In the genomic region with DNA sequence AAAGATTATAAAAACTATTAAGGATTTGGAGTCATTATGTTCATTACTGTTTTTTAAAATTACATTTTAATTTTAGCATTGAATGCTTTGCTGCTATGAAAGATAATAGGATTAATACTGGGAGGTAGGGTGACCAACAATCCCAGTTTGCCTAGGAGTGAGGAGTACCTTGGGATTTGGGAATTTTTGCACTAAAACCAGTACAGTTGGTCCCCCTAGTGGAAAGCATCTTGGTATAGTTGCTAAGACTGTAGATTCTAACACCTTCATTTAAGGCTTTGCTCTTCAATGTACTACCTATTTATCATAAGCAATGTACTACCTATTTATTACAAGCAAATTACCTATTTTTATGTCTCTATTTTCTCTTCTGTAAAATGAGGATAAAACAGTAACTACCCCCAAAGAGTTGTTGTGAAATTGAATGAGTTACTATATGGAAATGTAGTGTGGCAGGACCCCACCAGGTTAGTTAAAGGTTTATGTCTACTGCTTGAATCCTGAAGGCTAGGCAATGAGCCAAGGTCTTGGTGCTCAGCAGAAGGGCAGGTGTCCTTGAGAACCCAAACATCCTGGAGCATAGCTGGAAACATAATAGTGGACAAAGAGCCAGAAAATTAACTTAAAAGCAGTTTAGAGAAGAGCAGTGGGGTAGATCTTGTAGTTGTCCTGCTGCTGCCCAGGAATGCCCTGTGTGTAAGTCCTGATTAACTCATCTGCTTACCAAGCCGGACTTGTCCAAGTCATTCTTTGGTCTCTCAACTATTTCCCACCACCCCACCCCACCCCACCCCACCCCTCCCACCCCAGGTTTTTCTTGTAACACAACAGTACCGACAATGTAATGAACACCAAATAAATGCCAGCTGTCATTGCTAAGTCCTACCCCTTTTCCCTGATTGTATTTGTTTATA, we compare ENCODE assay signal across 11 cellular contexts. TPM values are rescaled to one million over a fixed set of nuclear protein-coding genes. Genes with fewer than 3 reads are reported as not detected.
DNase-seq lines count a peak whose midpoint lies in the region; ATAC-seq and TF ChIP-seq lines count a peak whose summit lies in the region.
"Had no signal": no experiment of that assay in that cellular context is flagged by ENCODE, and none has a peak within 500 bp of the region (broad histone marks: within the 10 kb centered on the region; RNA-seq: fewer than 3 reads in every experiment).

No MANE protein-coding gene starts in this region.

- TF ChIP-seq CTCF in BE2C (IDR thresholded peaks at IDR 0.05; ENCODE audit: low read depth, low read length) (peak; percentile 50), astrocyte of the spinal cord (IDR thresholded peaks at IDR 0.05; ENCODE audit: low read depth, low read length) (peak; percentile 29), RWPE1 (conservative IDR thresholded peaks at IDR 0.05; ENCODE audit: low read depth) (no peak)

- H3K9me3 ChIP-seq in BE2C = no peaks in the 10 kb centered on the region

- DNase-seq in BE2C = no peak
- peak; percentile 30 for DNase-seq in astrocyte of the spinal cord (ENCODE audit: low read depth, low spot score)
- DNase-seq in iris pigment epithelial cell (ENCODE audit: low read depth) = peak; percentile 45
- no peak for DNase-seq in RWPE1 (ENCODE audit: low spot score)
- DNase-seq in AML-193 (lab: John Stamatoyannopoulos, UW) = no peak
- DNase-seq: activated CD8-positive, alpha-beta memory T cell treated with anti-CD3 and anti-CD28 coated beads, Interleukin-2, amount 50 U/mL, for 4 hours; GDM1 had no signal

- H3K4me3 ChIP-seq in BE2C (ENCODE audit: low read depth, low read length) = no peak overlapping the region
- no peak overlapping the region for H3K4me3 ChIP-seq in astrocyte of the spinal cord (ENCODE audit: low read depth, low read length)

- CTCF ChIA-PET in RWPE1 (lab: Yijun Ruan, JAX) = no interaction called here

- no peaks in the 10 kb centered on the region for H3K27me3 ChIP-seq in BE2C

- POLR2A ChIA-PET in RWPE1 (lab: Yijun Ruan, JAX; ENCODE audit: low non-redundant PET) = no interaction called here

- peak; percentile 65 for TF ChIP-seq RAD21 in Ishikawa (IDR thresholded peaks at IDR 0.05; ENCODE audit: low read depth)

- no peaks in the 10 kb centered on the region for H3K4me1 ChIP-seq in BE2C

- no peak overlapping the region for H3K27ac ChIP-seq in RWPE1

- TF ChIP-seq EP300 in Ishikawa (IDR thresholded peaks at IDR 0.05; ENCODE audit: borderline replicate concordance) = no peak

- H3K36me3 ChIP-seq in BE2C = no peaks in the 10 kb centered on the region

- ATAC-seq in GM21576 (IDR thresholded peaks at IDR 0.05; ENCODE audit: unreplicated experiment) (no peak), HG03565 (IDR thresholded peaks at IDR 0.05; ENCODE audit: unreplicated experiment) (no peak)
- ATAC-seq: stimulated activated effector memory CD8-positive, alpha-beta T cell treated with anti-CD3 and anti-CD28 coated beads, Interleukin-12 subunit alpha, Interleukin-12 subunit beta, amount 100 ng/mL, for 72 hours had no signal

- in situ Hi-C loops in astrocyte of the spinal cord (cut with HindIII; ENCODE audit: low sequenced_read_pairs) = no loop called here

TF ChIP-seq in Ishikawa, 13 proteins besides CTCF, POLR2A, EP300 and RAD21:
- TF ChIP-seq ZBTB7A (IDR thresholded peaks at IDR 0.05; ENCODE audit: low read depth) (no peak), TEAD4 (IDR thresholded peaks at IDR 0.05) (peak; percentile 52), CREB1 (IDR thresholded peaks at IDR 0.05; ENCODE audit: low read depth) (no peak), YY1 (IDR thresholded peaks at IDR 0.05; ENCODE audit: low read depth) (no peak)
TF ChIP-seq in Ishikawa: peak in this region for 1.

RNA-seq across cellular contexts. Expression of gene NMD3, which starts 49.2 kb away (rescaled TPM):
- polyA plus RNA-seq in BE2C (2012; ENCODE audit: insufficient read depth, insufficient read length, low read depth) = 48.7 TPM

Comparison
In these comparisons a context has a peak if more than half of its experiments do, and no peak if none do; other contexts are left out.
1. DNase-seq: peak in astrocyte of the spinal cord (single experiment) and iris pigment epithelial cell (single experiment); none in BE2C (single experiment), RWPE1 (single experiment) and AML-193 (0 of 2).